In the genomic region with DNA sequence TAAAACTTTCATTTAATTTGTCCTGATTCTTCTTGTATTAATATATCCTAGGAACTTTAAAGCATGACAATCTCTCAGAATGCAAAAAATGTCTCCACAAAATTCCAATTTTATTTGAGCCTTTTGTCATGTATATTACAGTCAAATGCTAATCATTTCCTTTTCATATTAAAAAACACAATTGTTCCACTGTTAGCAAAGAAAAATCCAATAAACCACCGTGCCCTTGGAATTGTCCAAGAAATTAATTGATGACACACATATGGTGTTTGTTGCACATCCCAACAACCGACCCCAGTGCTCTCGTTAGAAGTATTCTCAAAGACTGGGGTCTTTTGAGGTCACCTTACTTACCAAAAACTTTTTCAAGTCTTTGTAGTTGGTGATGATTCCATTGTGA, we compare ENCODE assay signal across 18 cellular contexts. TPM values are rescaled to one million over a fixed set of nuclear protein-coding genes. Genes with fewer than 3 reads are reported as not detected.
DNase-seq lines count a peak whose midpoint lies in the region; ATAC-seq and TF ChIP-seq lines count a peak whose summit lies in the region.
"Had no signal": no experiment of that assay in that cellular context is flagged by ENCODE, and none has a peak within 500 bp of the region (broad histone marks: within the 10 kb centered on the region; RNA-seq: fewer than 3 reads in every experiment).

No MANE protein-coding gene starts in this region.

- H3K27me3 Mint-ChIP-seq in H9 (ENCODE audit: low read depth) (no peaks in the 10 kb centered on the region), endodermal cell (ENCODE audit: insufficient read depth) (no peaks in the 10 kb centered on the region)

- no peaks in the 10 kb centered on the region for H3K79me1 ChIP-seq in H9 (ENCODE audit: insufficient read depth, low read depth, low read length, poor library complexity, severe bottlenecking)

- H3K27ac ChIP-seq in H9 (ENCODE audit: insufficient read length, low read depth, low read length) (peak overlapping the region; percentile 82), PC-3 (ENCODE audit: low read length) (no peak overlapping the region), endodermal cell (ENCODE audit: low read depth, low read length) (no peak overlapping the region), smooth muscle cell (ENCODE audit: low read depth) (peak overlapping the region; percentile 19), colonic mucosa (no peak overlapping the region)
- H3K27ac ChIP-seq: C4-2B, GM23248, HL-60 had no signal

- DNase-seq in H9, result no peak
- no peak for DNase-seq in PC-3
- DNase-seq in endodermal cell, result peak; percentile 15
- no peak for DNase-seq in smooth muscle cell (lab: John Stamatoyannopoulos, UW; ENCODE audit: unreplicated experiment)
- DNase-seq in pons (ENCODE audit: low spot score), result no peak
- no peak for DNase-seq in colonic mucosa
- DNase-seq in NCI-H1048 (lab: John Stamatoyannopoulos, UW), result no peak
- DNase-seq: BE2C; CD8-positive, alpha-beta T cell; COR-L47; DMS153; DMS79 treated with DMSO at 0.1 percent for 48 hours; EL; GM23248; HCEC 1CT had no signal

- CTCF ChIA-PET in PC-3 (lab: Charles Lee), result no interaction called here

- no peak overlapping the region for H2BK15ac ChIP-seq in H9 (ENCODE audit: low read depth, low read length)

- no peaks in the 10 kb centered on the region for H3K23me2 ChIP-seq in H9 (ENCODE audit: insufficient read length, low read depth, low read length, poor library complexity, severe bottlenecking)

- H3K27me3 ChIP-seq in H9 (ENCODE audit: insufficient read depth, low read length) (no peaks in the 10 kb centered on the region), PC-3 (ENCODE audit: low read length) (no peaks in the 10 kb centered on the region), endodermal cell (ENCODE audit: control insufficient read depth, insufficient read depth, low read length, poor library complexity, severe bottlenecking) (no peaks in the 10 kb centered on the region), smooth muscle cell (ENCODE audit: low read depth) (no peaks in the 10 kb centered on the region), colonic mucosa (no peaks in the 10 kb centered on the region)
- H3K27me3 ChIP-seq: BE2C had no signal

- no peak overlapping the region for H3K4ac ChIP-seq in H9 (ENCODE audit: low read depth, low read length)

- H3K9me3 Mint-ChIP-seq in H9, result no peaks in the 10 kb centered on the region
- H3K9me3 Mint-ChIP-seq in endodermal cell, result no peaks in the 10 kb centered on the region
- H3K9me3 Mint-ChIP-seq: CD8-positive, alpha-beta T cell had no signal

- H3K4me2 ChIP-seq in H9 (ENCODE audit: insufficient read depth, insufficient read length, low read length), result peak overlapping the region; percentile 43
- no peak overlapping the region for H3K4me2 ChIP-seq in PC-3 (ENCODE audit: low read length)
- no peak overlapping the region for H3K4me2 ChIP-seq in smooth muscle cell

- intact Hi-C loops in PC-3 (cut with micrococcal nuclease), result no loop called here
- intact Hi-C loops in colonic mucosa (cut with DNase I), result no loop called here

- H3K23ac ChIP-seq in H9 (ENCODE audit: insufficient read length, low read depth, low read length), result no peak overlapping the region

- H3K9me2 ChIP-seq in PC-3 (replicated peaks; ENCODE audit: low read length), result no peaks in the 10 kb centered on the region

- H4K20me1 ChIP-seq in H9 (ENCODE audit: control insufficient read depth, insufficient read depth, insufficient read length) (no peaks in the 10 kb centered on the region), PC-3 (ENCODE audit: low read length) (no peaks in the 10 kb centered on the region), smooth muscle cell (ENCODE audit: low read depth) (peaks cover 89% of the 10 kb centered on the region)

- BruUV-seq in PC-3 (replicated peaks; lab: Mats Ljungman, UMichigan), result no TSS peak

- H3F3A ChIP-seq in PC-3 (ENCODE audit: low read length, unreplicated experiment) (peaks cover 4% of the 10 kb centered on the region), smooth muscle cell (ENCODE audit: low read depth) (peaks cover 15% of the 10 kb centered on the region)

- no peak overlapping the region for H2BK5ac ChIP-seq in H9 (ENCODE audit: insufficient read length, low read length)

- POLR2A ChIA-PET in PC-3 (lab: Charles Lee; ENCODE audit: unreplicated experiment), result no interaction called here

- H3K79me2 ChIP-seq in H9 (ENCODE audit: insufficient read depth, low read length), result no peaks in the 10 kb centered on the region
- H3K79me2 ChIP-seq in PC-3 (ENCODE audit: low read length), result no peaks in the 10 kb centered on the region
- peaks cover 73% of the 10 kb centered on the region for H3K79me2 ChIP-seq in smooth muscle cell (ENCODE audit: low read depth)

- H3K36me3 Mint-ChIP-seq in H9 (ENCODE audit: insufficient read depth in 1 of 3, low read depth in 3 of 3), result peaks cover 45 to 82% (median 69%) of the 10 kb centered on the region in 3 experiments
- H3K36me3 Mint-ChIP-seq in endodermal cell (ENCODE audit: low read depth), result peaks cover 80% of the 10 kb centered on the region

- H3K36me3 ChIP-seq in PC-3 (ENCODE audit: low read depth, low read length) (peaks cover 33% of the 10 kb centered on the region), endodermal cell (ENCODE audit: control insufficient read depth, insufficient read depth, low read length) (peaks cover 94% of the 10 kb centered on the region), smooth muscle cell (ENCODE audit: low read depth) (peaks cover 56% of the 10 kb centered on the region), colonic mucosa (peaks cover 42% of the 10 kb centered on the region)
- H3K36me3 ChIP-seq: BE2C had no signal

- H2BK12ac ChIP-seq in H9 (ENCODE audit: insufficient read length, low read depth, low read length), result no peak overlapping the region

- no peak overlapping the region for H2BK20ac ChIP-seq in H9 (ENCODE audit: low read depth, low read length, poor library complexity, severe bottlenecking)

- no peak overlapping the region for H2BK120ac ChIP-seq in H9 (ENCODE audit: low read depth, low read length, poor library complexity, severe bottlenecking)

- WGBS in H9 (ENCODE audit: extremely low coverage, insufficient read length, low lambda C conversion rate), result no CpG with 5 or more reads among the region's 3 CpGs
- WGBS in endodermal cell (ENCODE audit: insufficient coverage in 1 of 2, insufficient read length in 1 of 2), 2 experiments, result 83% methylated on average over 3 of the region's 3 CpGs; no CpG with 5 or more reads in 1 of the 2 experiments
- 77% methylated on average over 3 of the region's 3 CpGs for WGBS in smooth muscle cell (ENCODE audit: low lambda C conversion rate)

- H4K8ac ChIP-seq in H9 (replicated peaks; ENCODE audit: insufficient read length, low read depth, low read length), result no peak overlapping the region

- H3K9ac ChIP-seq in H9 (ENCODE audit: extremely low read depth, insufficient read length, low read length) (no peak overlapping the region), PC-3 (ENCODE audit: low read length) (no peak overlapping the region), endodermal cell (ENCODE audit: extremely low read depth, low read length, poor library complexity, severe bottlenecking) (no peak overlapping the region), smooth muscle cell (ENCODE audit: low read depth) (no peak overlapping the region), colonic mucosa (ENCODE audit: low read depth in 2 of 2, low read length in 2 of 2) (no peak overlapping the region)
- H3K9ac ChIP-seq: GM23248 had no signal

- peaks cover 4% of the 10 kb centered on the region; the same call in 1 of the 2 replicates for H3K4me1 ChIP-seq in H9 (ENCODE audit: insufficient read depth, low read length)
- no peaks in the 10 kb centered on the region for H3K4me1 ChIP-seq in PC-3 (ENCODE audit: insufficient read depth, low read length)
- no peaks in the 10 kb centered on the region for H3K4me1 ChIP-seq in endodermal cell (ENCODE audit: control insufficient read depth, insufficient read depth, low read length)
- peaks cover under 1% of the 10 kb centered on the region for H3K4me1 ChIP-seq in smooth muscle cell (ENCODE audit: low read depth)
- H3K4me1 ChIP-seq in colonic mucosa, result no peaks in the 10 kb centered on the region
- H3K4me1 ChIP-seq: BE2C had no signal

- peaks cover 25 to 32% of the 10 kb centered on the region in 2 experiments for H3K4me1 Mint-ChIP-seq in H9
- peaks cover 7% of the 10 kb centered on the region for H3K4me1 Mint-ChIP-seq in endodermal cell

- no peak overlapping the region for H3K56ac ChIP-seq in H9 (ENCODE audit: insufficient read length, low read depth, low read length)

- H3T11ph ChIP-seq in H9 (ENCODE audit: low read length), result no peak overlapping the region

- no peak overlapping the region for H3K14ac ChIP-seq in H9 (ENCODE audit: insufficient read depth, low read length)

- ATAC-seq in PC-3, result peak; percentile 20; the same call in 1 of the 2 replicates
- ATAC-seq: CD8-positive, alpha-beta T cell; HepG2 had no signal

- no peak overlapping the region for H4K5ac ChIP-seq in H9 (ENCODE audit: insufficient read length, low read depth, low read length)

- H3K4me3 Mint-ChIP-seq in H9 (no peak overlapping the region), endodermal cell (no peak overlapping the region)
- H3K4me3 Mint-ChIP-seq: CD8-positive, alpha-beta T cell had no signal

- H2AFZ ChIP-seq in H9 (ENCODE audit: low read length), result no peak overlapping the region
- no peak overlapping the region for H2AFZ ChIP-seq in PC-3 (ENCODE audit: low read length)
- H2AFZ ChIP-seq in smooth muscle cell (ENCODE audit: low read depth), result no peak overlapping the region
- H2AFZ ChIP-seq: GM23248 had no signal

- H2AK5ac ChIP-seq in H9 (ENCODE audit: insufficient read length, low read length), result no peak overlapping the region

- TF ChIP-seq CTCF in H9 (conservative IDR thresholded peaks at IDR 0.05) (no peak), PC-3 (conservative IDR thresholded peaks at IDR 0.05; ENCODE audit: low read depth, low read length) (no peak), endodermal cell (conservative IDR thresholded peaks at IDR 0.05) (no peak), smooth muscle cell (IDR thresholded peaks at IDR 0.05; ENCODE audit: borderline replicate concordance, insufficient read depth, poor library complexity, severe bottlenecking) (no peak), colonic mucosa (IDR thresholded peaks at IDR 0.05) (no peak)

- H3K4me3 ChIP-seq in PC-3 (ENCODE audit: low read length) (no peak overlapping the region), endodermal cell (ENCODE audit: low read length) (no peak overlapping the region), smooth muscle cell (no peak overlapping the region), colonic mucosa (no peak overlapping the region)
- H3K4me3 ChIP-seq: GM23248 had no signal

- H3K27ac Mint-ChIP-seq in H9 (peak overlapping the region; percentile 22 to 94 (median 74); a peak in 4 of 7 replicates), endodermal cell (no peak overlapping the region)
- H3K27ac Mint-ChIP-seq: CD8-positive, alpha-beta T cell had no signal

- H3K18ac ChIP-seq in H9 (ENCODE audit: insufficient read length, low read depth, low read length), result no peak overlapping the region

- H4K91ac ChIP-seq in H9 (ENCODE audit: insufficient read length, low read depth, low read length), result no peak overlapping the region

- H3K9me3 ChIP-seq in H9 (ENCODE audit: control insufficient read depth, low read depth, low read length) (no peaks in the 10 kb centered on the region), PC-3 (ENCODE audit: low read length) (no peaks in the 10 kb centered on the region), endodermal cell (ENCODE audit: control insufficient read depth, low read length) (no peaks in the 10 kb centered on the region), smooth muscle cell (replicated peaks; ENCODE audit: low read depth) (no peaks in the 10 kb centered on the region), colonic mucosa (no peaks in the 10 kb centered on the region)
- H3K9me3 ChIP-seq: BE2C had no signal

RNA-seq across cellular contexts. Expression of gene GFPT1, which starts 28.1 kb away (rescaled TPM):
- total RNA-seq in H9 (2021) (75.8 and 84.4 TPM in 2 replicates), PC-3 (2014; rRNA removed) (18.4 and 20.7 TPM in 2 replicates), endodermal cell (10 to 100 TPM; 79.8 to 95.9 TPM), smooth muscle cell (78.5 and 91.6 TPM in 2 replicates), colonic mucosa (100 to 1,000 TPM; 218 to 289 TPM)
- polyA plus RNA-seq in endodermal cell (2013, experiment 1 of 2), result 25.9 TPM
- polyA plus RNA-seq in endodermal cell (2013, experiment 2 of 2), result 25.8 TPM
- 96.8 and 97.7 TPM in 2 replicates for polyA plus RNA-seq in smooth muscle cell

Comparison
In these comparisons a context has a peak if more than half of its experiments do, and no peak if none do; other contexts are left out.
1. H3K27ac ChIP-seq: peak in H9 (single experiment) and smooth muscle cell (single experiment); none in PC-3 (single experiment), endodermal cell (single experiment) and colonic mucosa (single experiment).